Comparison of ENCODE assay signal across 8 cellular contexts in the genomic region with DNA sequence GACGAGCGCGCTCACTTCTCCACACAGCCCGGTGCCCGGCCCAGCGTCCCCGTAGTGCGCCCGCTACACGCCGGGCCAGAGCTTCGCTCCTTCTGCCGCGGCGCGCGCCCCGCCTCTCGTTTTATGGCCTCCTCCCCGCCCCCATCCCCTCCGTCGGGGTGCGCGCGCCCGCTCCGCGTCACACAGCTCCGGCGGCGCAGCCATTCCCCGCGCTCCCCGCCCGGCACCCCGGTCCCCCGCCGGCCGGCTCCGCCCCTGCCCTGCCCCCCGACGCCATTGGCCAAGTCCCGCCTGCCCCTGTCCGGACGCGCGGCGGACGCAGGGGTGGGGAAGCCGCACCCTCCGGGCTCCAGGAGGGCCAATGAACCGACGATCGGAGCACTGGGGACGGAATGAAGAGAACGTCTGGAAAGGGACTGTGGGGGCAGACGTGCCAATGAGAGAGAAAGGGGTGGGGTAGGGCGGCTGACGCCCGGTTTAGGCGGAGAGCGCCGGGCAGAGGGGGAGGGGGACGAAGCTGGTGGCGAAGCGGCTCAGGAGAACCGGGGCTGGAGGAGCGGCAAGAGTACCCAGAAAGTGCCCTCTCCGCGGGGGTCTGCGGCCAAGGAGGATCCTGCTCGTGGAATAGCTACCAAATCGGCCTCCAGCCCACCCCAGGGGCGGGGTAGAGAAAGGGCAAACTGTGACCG. TPM values are rescaled to one million over a fixed set of nuclear protein-coding genes. Genes with fewer than 3 reads are reported as not detected.
DNase-seq lines count a peak whose midpoint lies in the region; ATAC-seq and TF ChIP-seq lines count a peak whose summit lies in the region.

A gene with protein sequence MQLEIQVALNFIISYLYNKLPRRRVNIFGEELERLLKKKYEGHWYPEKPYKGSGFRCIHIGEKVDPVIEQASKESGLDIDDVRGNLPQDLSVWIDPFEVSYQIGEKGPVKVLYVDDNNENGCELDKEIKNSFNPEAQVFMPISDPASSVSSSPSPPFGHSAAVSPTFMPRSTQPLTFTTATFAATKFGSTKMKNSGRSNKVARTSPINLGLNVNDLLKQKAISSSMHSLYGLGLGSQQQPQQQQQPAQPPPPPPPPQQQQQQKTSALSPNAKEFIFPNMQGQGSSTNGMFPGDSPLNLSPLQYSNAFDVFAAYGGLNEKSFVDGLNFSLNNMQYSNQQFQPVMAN (minus strand): TSS at position 94 of the 689 bp plus-strand sequence. CDS start 2,337 bp downstream, outside the sequence.

- TF ChIP-seq CTCF in GM12865 (IDR thresholded peaks at IDR 0.05; ENCODE audit: insufficient read depth, low read depth, low read length, missing control alignments) = no peak
- no peak for TF ChIP-seq CTCF in SU-DHL-6 (IDR thresholded peaks at IDR 0.05; ENCODE audit: insufficient read depth, low read length, poor library complexity, severe bottlenecking)
- peak; percentile 9 for TF ChIP-seq CTCF in parathyroid adenoma (IDR thresholded peaks at IDR 0.05)
- TF ChIP-seq CTCF in tibial artery (IDR thresholded peaks at IDR 0.05) = no peak

- DNase-seq in GM12865 (ENCODE audit: low read depth) = peak; percentile 99
- DNase-seq in NCI-H1417 (lab: John Stamatoyannopoulos, UW) = peak; percentile 97 to 98 (median 98)
- peak; percentile 98 for DNase-seq in activated naive CD8-positive, alpha-beta T cell treated with anti-CD3 and anti-CD28 coated beads, Interleukin-2, amount 10 ng/mL, durations not matched to agents 7 days and 5 days
- peak; percentile 98 for DNase-seq in Right ventricle myocardium superior
- DNase-seq in tibial artery = peak; percentile 97 to 100

- H3K27ac ChIP-seq in SU-DHL-6 (ENCODE audit: low read depth, low read length) (peak within 1 kb of the TSS; percentile 95), parathyroid adenoma (peak within 1 kb of the TSS; percentile 95), tibial artery (peak within 1 kb of the TSS; percentile 99 to 100)

- H3K9me3 ChIP-seq in SU-DHL-6 (ENCODE audit: insufficient read depth, low read length) = no peaks in the 10 kb centered on the region
- no peaks in the 10 kb centered on the region for H3K9me3 ChIP-seq in parathyroid adenoma (ENCODE audit: control insufficient read depth, low read length)
- no peaks in the 10 kb centered on the region for H3K9me3 ChIP-seq in tibial artery

- POLR2A ChIA-PET in activated naive CD8-positive, alpha-beta T cell treated with anti-CD3 and anti-CD28 coated beads, Interleukin-2, amount 10 ng/mL, durations not matched to agents 7 days and 5 days (lab: Charles Lee) = interaction anchor here (0.6 to 4.8 kb wide), 45 partner anchors 10 to 714 kb away, joined by 3 to 247 read pairs (median 5); a partner anchor contains a TSS

- H2AFZ ChIP-seq in SU-DHL-6 (ENCODE audit: low read depth, low read length, severe bottlenecking) (peak within 1 kb of the TSS; percentile 94), parathyroid adenoma (peak within 1 kb of the TSS; percentile 63)

- H3K36me3 ChIP-seq in SU-DHL-6 (ENCODE audit: low read length) = peaks cover 7% of the 10 kb centered on the region; the same call in 1 of the 2 replicates
- H3K36me3 ChIP-seq in parathyroid adenoma (ENCODE audit: control insufficient read depth, insufficient read depth, low read length) = no peaks in the 10 kb centered on the region
- H3K36me3 ChIP-seq in tibial artery = peaks cover 19 to 23% (median 22%) of the 10 kb centered on the region in 3 donors

- intact Hi-C loops in Right ventricle myocardium superior (cut with DNase I) (loop anchor here (2.0 kb wide), 1 partner anchor 78 kb away; no protein-coding TSS in a partner anchor), tibial artery (cut with DNase I; ENCODE audit: low total_unique reads) (loop anchor here (1.0 kb wide), 1 partner anchor 84 kb away; no protein-coding TSS in a partner anchor)

- H3K9me3 Mint-ChIP-seq in activated naive CD8-positive, alpha-beta T cell treated with anti-CD3 and anti-CD28 coated beads, Interleukin-2, amount 10 ng/mL, durations not matched to agents 7 days and 5 days = no peaks in the 10 kb centered on the region

- H3K9ac ChIP-seq in SU-DHL-6 (ENCODE audit: low read length) (peak within 1 kb of the TSS; percentile 69), parathyroid adenoma (peak within 1 kb of the TSS; percentile 96)

- no peaks in the 10 kb centered on the region for H3K9me2 ChIP-seq in SU-DHL-6 (replicated peaks; ENCODE audit: insufficient read depth, low read length)

- H3F3A ChIP-seq in SU-DHL-6 (ENCODE audit: insufficient read depth) = peaks cover 21% of the 10 kb centered on the region

- H3K79me2 ChIP-seq in SU-DHL-6 (ENCODE audit: insufficient read depth, low read length) (peaks cover 10% of the 10 kb centered on the region; the same call in 1 of the 2 replicates), parathyroid adenoma (peaks cover 28% of the 10 kb centered on the region)

- H3K4me3 Mint-ChIP-seq in activated naive CD8-positive, alpha-beta T cell treated with anti-CD3 and anti-CD28 coated beads, Interleukin-2, amount 10 ng/mL, durations not matched to agents 7 days and 5 days = peak within 1 kb of the TSS; percentile 99

- peaks cover 12% of the 10 kb centered on the region for H3K27me3 Mint-ChIP-seq in activated naive CD8-positive, alpha-beta T cell treated with anti-CD3 and anti-CD28 coated beads, Interleukin-2, amount 10 ng/mL, durations not matched to agents 7 days and 5 days

- peaks cover 16% of the 10 kb centered on the region for H3K4me1 ChIP-seq in parathyroid adenoma
- H3K4me1 ChIP-seq in tibial artery = peaks cover 0 to 36% (median 25%) of the 10 kb centered on the region in 4 donors

- ATAC-seq in HG02759 (IDR thresholded peaks at IDR 0.05; ENCODE audit: unreplicated experiment) = peak; percentile 72
- ATAC-seq in activated naive CD8-positive, alpha-beta T cell treated with anti-CD3 and anti-CD28 coated beads, Interleukin-2, amount 10 ng/mL, durations not matched to agents 7 days and 5 days (ENCODE audit: low read depth) = peak; percentile 66
- peak; percentile 89 for ATAC-seq in Right ventricle myocardium superior (ENCODE audit: poor library complexity)

- H3K27me3 ChIP-seq in SU-DHL-6 (ENCODE audit: low read length) (no peaks in the 10 kb centered on the region), parathyroid adenoma (ENCODE audit: control insufficient read depth, insufficient read depth, low read length) (no peaks in the 10 kb centered on the region), tibial artery (no peaks in the 10 kb centered on the region)

- peaks cover 9% of the 10 kb centered on the region; the same call in 1 of the 2 replicates for H4K20me1 ChIP-seq in SU-DHL-6 (ENCODE audit: low read depth, low read length)

- peaks cover 37% of the 10 kb centered on the region for H3K4me1 Mint-ChIP-seq in activated naive CD8-positive, alpha-beta T cell treated with anti-CD3 and anti-CD28 coated beads, Interleukin-2, amount 10 ng/mL, durations not matched to agents 7 days and 5 days

- H3K4me2 ChIP-seq in SU-DHL-6 (ENCODE audit: low read depth, low read length, poor library complexity, severe bottlenecking) = peak within 1 kb of the TSS; percentile 89
- H3K4me2 ChIP-seq in parathyroid adenoma (ENCODE audit: low read length) = peak within 1 kb of the TSS; percentile 99

- peaks cover 19% of the 10 kb centered on the region for H3K36me3 Mint-ChIP-seq in activated naive CD8-positive, alpha-beta T cell treated with anti-CD3 and anti-CD28 coated beads, Interleukin-2, amount 10 ng/mL, durations not matched to agents 7 days and 5 days

- H3K27ac Mint-ChIP-seq in activated naive CD8-positive, alpha-beta T cell treated with anti-CD3 and anti-CD28 coated beads, Interleukin-2, amount 10 ng/mL, durations not matched to agents 7 days and 5 days = peak within 1 kb of the TSS; percentile 99

- H3K4me3 ChIP-seq in GM12865 (ENCODE audit: low read depth, low read length) (peak within 1 kb of the TSS; percentile 81), SU-DHL-6 (ENCODE audit: insufficient read depth, low read length, poor library complexity, severe bottlenecking) (peak within 1 kb of the TSS; percentile 66), parathyroid adenoma (ENCODE audit: low read depth, low read length) (peak within 1 kb of the TSS; percentile 100), tibial artery (peak within 1 kb of the TSS; percentile 87 to 93)

RNA-seq across cellular contexts. Expression of the gene that starts here (rescaled TPM):
- total RNA-seq in activated naive CD8-positive, alpha-beta T cell treated with anti-CD3 and anti-CD28 coated beads, Interleukin-2, amount 10 ng/mL, durations not matched to agents 7 days and 5 days = 10 to 100 TPM; 54.9 to 56.6 TPM
- total RNA-seq in Right ventricle myocardium superior = 83.8 TPM

Comparison
In these comparisons a context has a peak if more than half of its experiments do, and no peak if none do; other contexts are left out.
1. Peak in every context shown above with its lines: DNase-seq, ATAC-seq, H3K4me3 ChIP-seq and H3K27ac ChIP-seq.